ENCODE assay signal across 27 cellular contexts in genomic region chr17:9771465-9771864, GRCh38. TPM values are rescaled to one million over a fixed set of nuclear protein-coding genes. Genes with fewer than 3 reads are reported as not detected.
"Had no signal": no experiment of that assay in that cellular context is flagged by ENCODE, and none has a peak within 500 bp of the region (broad histone marks: within the 10 kb centered on the region; RNA-seq: fewer than 3 reads in every experiment).

No MANE protein-coding gene starts in this region.

- H2AFZ ChIP-seq: PC-9 had no signal

- H3K9me3 ChIP-seq: MG63, Peyer's patch, SJCRH30 had no signal

- H3K27ac ChIP-seq: PC-9, Peyer's patch, SJCRH30 had no signal

- FAIRE-seq: HepG2 had no signal

- H3K4me2 ChIP-seq: PC-9 had no signal

- H3K27me3 ChIP-seq: MG63, Peyer's patch, SJCRH30 had no signal

- H3K4me3 ChIP-seq: MG63, PC-9, Peyer's patch, SJCRH30 had no signal

- H3K36me3 ChIP-seq: MG63, Peyer's patch, SJCRH30 had no signal

- DNase-seq: IMR-90, Karpas-422, KG1, MG63, NCI-H1092, NCI-H1105 treated with DMSO at 0.1 percent for 48 hours, NCI-H1417 treated with DMSO at 0.1 percent for 48 hours, NCI-H146, NCI-H1694 treated with DMSO at 0.1 percent for 48 hours, NCI-H1930, NCI-H2081, NCI-H2107, NCI-H2227 treated with DMSO at 0.1 percent for 48 hours, NCI-H524, NCI-H69, NCI-H774, OCI-M1, PC-9, Peyer's patch, SHP77 treated with DMSO at 0.1 percent for 48 hours, SJCRH30 had no signal

- ATAC-seq: HepG2, Right ventricle myocardium inferior had no signal

- H3K4me1 ChIP-seq: Peyer's patch, SJCRH30 had no signal

RNA-seq across cellular contexts. Expression of gene DHRS7C, which starts 19.9 kb away (rescaled TPM):
- total RNA-seq: HepG2; HT1080; IMR-90; NCI-H460; PC-9; Peyer's patch; RPMI7951; SJCRH30; T-helper 1 cell treated with Interleukin-12 subunit alpha and Interleukin-12 subunit beta and Interleukin-4 antibody, amounts not matched to agents 30 ng/mL and 1 ng/mL, for 36 hours had no signal
- polyA plus RNA-seq: HepG2, IMR-90 had no signal

RNA-seq across cellular contexts. Expression of gene GSG1L2, which starts 50.4 kb away (rescaled TPM):
- total RNA-seq: HepG2; HT1080; IMR-90; PC-9; Peyer's patch; Right ventricle myocardium inferior; RPMI7951; SJCRH30; T-helper 1 cell treated with Interleukin-12 subunit alpha and Interleukin-12 subunit beta and Interleukin-4 antibody, amounts not matched to agents 30 ng/mL and 1 ng/mL, for 36 hours had no signal
- polyA plus RNA-seq: HepG2, IMR-90 had no signal

RNA-seq across cellular contexts. Expression of gene GLP2R, which starts 54.3 kb away (rescaled TPM):
- total RNA-seq: IMR-90; RPMI7951; SJCRH30; T-helper 1 cell treated with Interleukin-12 subunit alpha and Interleukin-12 subunit beta and Interleukin-4 antibody, amounts not matched to agents 30 ng/mL and 1 ng/mL, for 36 hours had no signal
